Comparison of ENCODE assay signal across 8 cellular contexts in genomic region chr4:68349361-68350360, GRCh38. TPM values are rescaled to one million over a fixed set of nuclear protein-coding genes. Genes with fewer than 3 reads are reported as not detected.
A peak's percentile ranks its signal among the peaks of the same experiment; 100 is the strongest.
DNase-seq lines count a peak whose midpoint lies in the region; ATAC-seq and TF ChIP-seq lines count a peak whose summit lies in the region.

Gene YTHDC1 (minus strand): TSS chr4:68350090. CDS start chr4:68349753, 337 bp downstream.

- no peak for TF ChIP-seq CTCF in colonic mucosa (IDR thresholded peaks at IDR 0.05)

- peaks cover 12% of the 10 kb centered on the region for H3K36me3 Mint-ChIP-seq in activated CD4-positive, alpha-beta T cell treated with anti-CD3 and anti-CD28 coated beads, Interleukin-2, amount 10 ng/mL, durations not matched to agents 24 days and 14 days (ENCODE audit: low read depth)

- H3K9ac ChIP-seq in BLaER1 (peak within 1 kb of the TSS; percentile 93), colonic mucosa (ENCODE audit: low read depth in 2 of 2, low read length in 2 of 2) (peak within 1 kb of the TSS; percentile 73 to 77)

- H3K9me3 ChIP-seq in BLaER1: no peaks in the 10 kb centered on the region
- H3K9me3 ChIP-seq in colonic mucosa: no peaks in the 10 kb centered on the region

- H3K36me3 ChIP-seq in BLaER1 (peaks cover 19% of the 10 kb centered on the region), colonic mucosa (no peaks in the 10 kb centered on the region)

- H3K4me3 ChIP-seq in BLaER1 (peak within 1 kb of the TSS; percentile 77), colonic mucosa (peak within 1 kb of the TSS; percentile 74)

- H3K4me1 ChIP-seq in BLaER1 (peaks cover 35% of the 10 kb centered on the region), colonic mucosa (peaks cover 15% of the 10 kb centered on the region)

- peaks cover 45% of the 10 kb centered on the region for H4K20me1 ChIP-seq in BLaER1

- intact Hi-C loops in activated CD4-positive, alpha-beta T cell treated with anti-CD3 and anti-CD28 coated beads, Interleukin-2, amount 10 ng/mL, durations not matched to agents 24 days and 14 days (cut with micrococcal nuclease): loop anchor here (1.0 to 5.0 kb wide), 8 partner anchors 10 to 827 kb away; partner anchors contain the start of gene UBA6
- intact Hi-C loops in colonic mucosa (cut with DNase I): no loop called here

- H3K27me3 Mint-ChIP-seq in activated CD4-positive, alpha-beta T cell treated with anti-CD3 and anti-CD28 coated beads, Interleukin-2, amount 10 ng/mL, durations not matched to agents 24 days and 14 days: peaks cover 13% of the 10 kb centered on the region

- peak within 1 kb of the TSS; percentile 92 for H3K4me2 ChIP-seq in BLaER1

- ATAC-seq in GM19324 (IDR thresholded peaks at IDR 0.05; ENCODE audit: low FRiP score, unreplicated experiment): peak; percentile 98
- peak; percentile 94 for ATAC-seq in HG03469 (IDR thresholded peaks at IDR 0.05; ENCODE audit: unreplicated experiment)

- H3K27me3 ChIP-seq in BLaER1 (no peaks in the 10 kb centered on the region), colonic mucosa (no peaks in the 10 kb centered on the region), layer of hippocampus (ENCODE audit: control insufficient read depth, insufficient read depth, low read length) (no peaks in the 10 kb centered on the region)

- H3K4me3 Mint-ChIP-seq in activated CD4-positive, alpha-beta T cell treated with anti-CD3 and anti-CD28 coated beads, Interleukin-2, amount 10 ng/mL, durations not matched to agents 24 days and 14 days: peak within 1 kb of the TSS; percentile 88

- H3K27ac Mint-ChIP-seq in activated CD4-positive, alpha-beta T cell treated with anti-CD3 and anti-CD28 coated beads, Interleukin-2, amount 10 ng/mL, durations not matched to agents 24 days and 14 days: peak within 1 kb of the TSS; percentile 93

- peak within 1 kb of the TSS; percentile 95 for H3K27ac ChIP-seq in BLaER1
- H3K27ac ChIP-seq in colonic mucosa: peak within 1 kb of the TSS; percentile 97
- H3K27ac ChIP-seq in layer of hippocampus (ENCODE audit: low read depth, low read length): peak within 1 kb of the TSS; percentile 96

- DNase-seq in NCI-H526 treated with DMSO at 0.1 percent for 48 hours (lab: John Stamatoyannopoulos, UW): peak; percentile 87
- DNase-seq in activated CD4-positive, alpha-beta T cell treated with anti-CD3 and anti-CD28 coated beads, Interleukin-2, amount 10 ng/mL, durations not matched to agents 24 days and 14 days: peak; percentile 98
- DNase-seq in colonic mucosa: peak; percentile 98
- DNase-seq in stimulated activated CD4-positive, alpha-beta T cell treated with anti-CD3 and anti-CD28 coated beads, Interleukin-1b, Interleukin-23, amount 100 ng/mL, for 4 hours (ENCODE audit: low read depth in 2 of 2): peak; percentile 91

- no peaks in the 10 kb centered on the region for H3K9me3 Mint-ChIP-seq in activated CD4-positive, alpha-beta T cell treated with anti-CD3 and anti-CD28 coated beads, Interleukin-2, amount 10 ng/mL, durations not matched to agents 24 days and 14 days

- H3K4me1 Mint-ChIP-seq in activated CD4-positive, alpha-beta T cell treated with anti-CD3 and anti-CD28 coated beads, Interleukin-2, amount 10 ng/mL, durations not matched to agents 24 days and 14 days: peaks cover 23% of the 10 kb centered on the region

RNA-seq across cellular contexts. Expression of gene YTHDC1, which starts in this region (rescaled TPM):
- 79.9 and 83.9 TPM in 2 replicates for total RNA-seq in activated CD4-positive, alpha-beta T cell treated with anti-CD3 and anti-CD28 coated beads, Interleukin-2, amount 10 ng/mL, durations not matched to agents 24 days and 14 days
- 10 to 100 TPM; 62.2 to 67.6 TPM for total RNA-seq in colonic mucosa

Comparison
In these comparisons a context has a peak if more than half of its experiments do, and no peak if none do; other contexts are left out.
1. Peak in every context shown above with its lines: DNase-seq, ATAC-seq, H3K4me3 ChIP-seq and H3K27ac ChIP-seq.